Comparison of ENCODE assay signal across 13 cellular contexts in genomic region chr13:41976491-41976890, GRCh38.
"Had no signal": no experiment of that assay in that cellular context is flagged by ENCODE, and none has a peak within 500 bp of the region (broad histone marks: within the 10 kb centered on the region; RNA-seq: fewer than 3 reads in every experiment).

No MANE protein-coding gene starts in this region.

- H3K27ac ChIP-seq: colonic mucosa, foreskin keratinocyte, right atrium auricular region, sigmoid colon, skin epidermis had no signal

- H3K9me3 ChIP-seq: colonic mucosa, right atrium auricular region, sigmoid colon had no signal

- DNase-seq: colonic mucosa; effector CD4-positive, alpha-beta T cell; endodermal cell; erythroblast; foreskin keratinocyte; kidney glomerular epithelial cell; naive thymus-derived CD4-positive, alpha-beta T cell; posterior cingulate gyrus; sigmoid colon; stimulated activated naive CD4-positive, alpha-beta T cell treated with Interleukin-2 at 50 U/mL for 16 hours; trophoblast cell had no signal

- H3K4me1 ChIP-seq: colonic mucosa, right atrium auricular region, sigmoid colon had no signal

- H3K4me3 ChIP-seq: colonic mucosa, right atrium auricular region, sigmoid colon, skin epidermis had no signal

- H3K27me3 ChIP-seq: colonic mucosa, foreskin keratinocyte, right atrium auricular region, sigmoid colon had no signal

- H3K36me3 ChIP-seq: colonic mucosa, right atrium auricular region, sigmoid colon had no signal
